In the genomic region with DNA sequence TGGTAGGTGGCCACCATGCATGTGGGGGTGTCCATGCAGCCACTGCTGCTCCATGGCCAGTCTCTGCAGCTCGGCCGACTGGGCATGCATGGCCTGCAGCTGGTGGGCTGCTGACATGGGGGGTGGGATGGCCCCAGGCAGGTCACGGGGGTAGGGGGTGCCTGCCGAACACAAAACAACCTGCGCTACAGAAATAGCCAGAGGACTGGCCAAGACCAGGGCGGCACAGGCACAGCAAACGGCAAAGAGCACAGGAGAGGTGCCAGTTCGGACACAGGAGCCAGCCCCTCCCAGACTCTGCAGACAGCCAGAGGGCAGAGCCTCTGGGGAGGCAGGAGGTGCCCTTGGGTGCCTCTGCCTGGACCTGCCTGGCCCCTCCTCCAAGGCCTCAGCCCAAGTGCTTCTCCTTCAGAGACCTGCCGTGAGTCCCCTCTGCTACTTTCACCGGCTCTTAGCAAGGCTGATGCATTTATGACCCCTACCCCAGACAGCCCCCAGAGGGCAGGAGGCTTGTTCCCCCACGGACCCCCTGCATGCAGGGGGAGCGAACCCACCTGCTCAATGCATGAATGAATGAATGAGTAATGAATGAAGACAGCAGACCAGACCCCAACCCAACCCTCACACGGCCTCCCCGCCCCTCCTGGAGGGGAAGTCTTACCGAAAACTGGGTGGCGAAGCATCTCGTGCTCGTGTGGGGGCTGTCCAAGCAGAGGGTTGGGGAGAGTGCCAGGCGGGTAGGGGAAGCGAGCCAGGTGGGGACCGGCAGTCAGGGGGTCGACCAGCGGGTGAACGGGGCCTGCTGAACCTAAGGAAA, we compare ENCODE assay signal across 30 cellular contexts. TPM values are rescaled to one million over a fixed set of nuclear protein-coding genes. Genes with fewer than 3 reads are reported as not detected.
DNase-seq lines count a peak whose midpoint lies in the region; ATAC-seq and TF ChIP-seq lines count a peak whose summit lies in the region.
"Had no signal": no experiment of that assay in that cellular context is flagged by ENCODE, and none has a peak within 500 bp of the region (broad histone marks: within the 10 kb centered on the region; RNA-seq: fewer than 3 reads in every experiment).

No MANE protein-coding gene starts in this region.

- peak overlapping the region; percentile 50 for H3K27ac Mint-ChIP-seq in activated naive CD8-positive, alpha-beta T cell treated with anti-CD3 and anti-CD28 coated beads for 36 hours
- H3K27ac Mint-ChIP-seq in activated naive CD8-positive, alpha-beta T cell treated with anti-CD3 and anti-CD28 coated beads, Interleukin-2, amount 50 U/mL, for 24 hours, result no peak overlapping the region
- H3K27ac Mint-ChIP-seq: B cell had no signal

- H3K27me3 Mint-ChIP-seq in activated naive CD8-positive, alpha-beta T cell treated with anti-CD3 and anti-CD28 coated beads for 36 hours, result no peaks in the 10 kb centered on the region
- H3K27me3 Mint-ChIP-seq in activated naive CD8-positive, alpha-beta T cell treated with anti-CD3 and anti-CD28 coated beads, Interleukin-2, amount 50 U/mL, for 24 hours, result no peaks in the 10 kb centered on the region
- H3K27me3 Mint-ChIP-seq: B cell, T-cell had no signal

- in situ Hi-C loops in GM13976 (cut with MboI; ENCODE audit: low sequenced_read_pairs, unreplicated experiment), result no loop called here

- no peak overlapping the region for H2AK5ac ChIP-seq in neuronal stem cell (ENCODE audit: low read depth, low read length)

- H3K14ac ChIP-seq in neuronal stem cell (ENCODE audit: low read length), result no peak overlapping the region

- H3K4me2 ChIP-seq in neuronal stem cell (ENCODE audit: insufficient read depth, low read length, poor library complexity, severe bottlenecking), result no peak overlapping the region

- H3K4ac ChIP-seq in neuronal stem cell (ENCODE audit: low read length), result no peak overlapping the region

- 77 to 78% methylated on average over 24 of the region's 24 CpGs for WGBS in heart right ventricle, 2 donors
- no CpG with 5 or more reads among the region's 24 CpGs for WGBS in neuronal stem cell (ENCODE audit: extremely low coverage in 2 of 2, insufficient read length in 2 of 2, insufficient replicate concordance in 1 of 2), 2 donors
- WGBS in thyroid gland, 2 donors, result 89 to 91% methylated on average over 17 to 19 of the region's 24 CpGs

- H3K9me3 Mint-ChIP-seq in activated naive CD8-positive, alpha-beta T cell treated with anti-CD3 and anti-CD28 coated beads for 36 hours, result no peaks in the 10 kb centered on the region
- no peaks in the 10 kb centered on the region for H3K9me3 Mint-ChIP-seq in activated naive CD8-positive, alpha-beta T cell treated with anti-CD3 and anti-CD28 coated beads, Interleukin-2, amount 50 U/mL, for 24 hours
- H3K9me3 Mint-ChIP-seq: T-cell had no signal

- no peak for ATAC-seq in activated naive CD8-positive, alpha-beta T cell treated with anti-CD3 and anti-CD28 coated beads, Interleukin-2, amount 50 U/mL, for 24 hours
- ATAC-seq in heart right ventricle (peak; percentile 27 to 78 (median 48)), GM21360 (IDR thresholded peaks at IDR 0.05; ENCODE audit: unreplicated experiment) (no peak)
- ATAC-seq: lower lobe of right lung; stimulated activated naive CD8-positive, alpha-beta T cell treated with anti-CD3 and anti-CD28 coated beads, Interleukin-15, Interleukin-2, amounts not matched to agents 100 U/mL and 50 U/mL, for 24 hours; T-cell; upper lobe of right lung had no signal

- peak overlapping the region; percentile 31 for H3K23ac ChIP-seq in neuronal stem cell (ENCODE audit: low read depth, low read length, poor library complexity)

- H3K4me3 Mint-ChIP-seq in activated naive CD8-positive, alpha-beta T cell treated with anti-CD3 and anti-CD28 coated beads for 36 hours, result no peak overlapping the region
- no peak overlapping the region for H3K4me3 Mint-ChIP-seq in activated naive CD8-positive, alpha-beta T cell treated with anti-CD3 and anti-CD28 coated beads, Interleukin-2, amount 50 U/mL, for 24 hours
- H3K4me3 Mint-ChIP-seq: B cell, T-cell had no signal

- no peak for DNase-seq in activated naive CD8-positive, alpha-beta T cell treated with anti-CD3 and anti-CD28 coated beads for 36 hours
- no peak for DNase-seq in activated naive CD8-positive, alpha-beta T cell treated with anti-CD3 and anti-CD28 coated beads, Interleukin-2, amount 50 U/mL, for 24 hours
- DNase-seq in heart right ventricle (peak in 1 of 2 donors; percentile 61), neuronal stem cell (ENCODE audit: low spot score) (no peak), GM13976 (ENCODE audit: low spot score) (no peak), thyroid gland (no peak), T-helper 2 cell (no peak)
- DNase-seq: activated CD4-positive, alpha-beta T cell treated with anti-CD3 and anti-CD28 coated beads, Interleukin-2, amount 50 U/mL, for 4 hours; activated gamma-delta T cell treated with Interleukin-2 at 50 U/mL for 16 hours; anterior cingulate cortex; cerebellar nuclear complex; COR-L47; effector memory CD4-positive, alpha-beta T cell; H7; head of caudate nucleus; Kasumi-1; lower lobe of right lung; NCI-H1048; NCI-H1930; NCI-H2227 treated with DMSO at 0.1 percent for 48 hours; NCI-H774; OCI-M1; stimulated activated CD4-positive, alpha-beta T cell treated with anti-CD3 and anti-CD28 coated beads, Interleukin-2, amount 100 ng/mL, for 24 hours; stimulated activated naive CD8-positive, alpha-beta T cell treated with anti-CD3 and anti-CD28 coated beads, Interleukin-15, Interleukin-2, amounts not matched to agents 100 U/mL and 50 U/mL, for 24 hours; T-cell; upper lobe of right lung had no signal

- H3K4me3 ChIP-seq in heart right ventricle (no peak overlapping the region), neuronal stem cell (ENCODE audit: low read length in 2 of 2) (no peak overlapping the region), thyroid gland (replicated peaks in 1 of 3) (no peak overlapping the region)
- H3K4me3 ChIP-seq: lower lobe of right lung, ovary, upper lobe of right lung had no signal

- H2BK120ac ChIP-seq in neuronal stem cell (ENCODE audit: low read depth, low read length), result no peak overlapping the region

- peak overlapping the region; percentile 41 for H2BK12ac ChIP-seq in neuronal stem cell (ENCODE audit: low read length)

- TF ChIP-seq CTCF in heart right ventricle (IDR thresholded peaks at IDR 0.05), result peak in 1 of 9 donors; percentile 6
- no peak for TF ChIP-seq CTCF in GM13976 (IDR thresholded peaks at IDR 0.05; ENCODE audit: borderline replicate concordance, control extremely low read depth, extremely low read depth, insufficient read depth, missing control alignments)
- no peak for TF ChIP-seq CTCF in thyroid gland (IDR thresholded peaks at IDR 0.05)

- H3K36me3 Mint-ChIP-seq in activated naive CD8-positive, alpha-beta T cell treated with anti-CD3 and anti-CD28 coated beads for 36 hours, result peaks cover 10% of the 10 kb centered on the region
- H3K36me3 Mint-ChIP-seq in activated naive CD8-positive, alpha-beta T cell treated with anti-CD3 and anti-CD28 coated beads, Interleukin-2, amount 50 U/mL, for 24 hours (ENCODE audit: low read depth), result peaks cover 17% of the 10 kb centered on the region

- H3K4me1 ChIP-seq in heart right ventricle, result peaks cover 22 to 74% (median 57%) of the 10 kb centered on the region in 9 donors
- H3K4me1 ChIP-seq in neuronal stem cell (ENCODE audit: control insufficient read depth in 2 of 2, insufficient read depth in 1 of 2, low read depth in 1 of 2, low read length in 2 of 2), result peaks cover 0 to 2% of the 10 kb centered on the region in 2 donors
- H3K4me1 ChIP-seq in thyroid gland, result peaks cover 0 to 21% of the 10 kb centered on the region in 2 donors

- no peak for TF ChIP-seq POLR2A in thyroid gland (IDR thresholded peaks at IDR 0.05)

- no peaks in the 10 kb centered on the region for H3K4me1 Mint-ChIP-seq in activated naive CD8-positive, alpha-beta T cell treated with anti-CD3 and anti-CD28 coated beads for 36 hours
- H3K4me1 Mint-ChIP-seq in activated naive CD8-positive, alpha-beta T cell treated with anti-CD3 and anti-CD28 coated beads, Interleukin-2, amount 50 U/mL, for 24 hours, result no peaks in the 10 kb centered on the region
- H3K4me1 Mint-ChIP-seq: B cell, T-cell had no signal

- intact Hi-C loops in heart right ventricle (cut with DNase I), result loop anchor here in 3 of 10 donors (10.0 kb wide), 3 partner anchors 59 to 349 kb away; no protein-coding TSS in a partner anchor
- intact Hi-C loops in thyroid gland (cut with DNase I), result no loop called here

- H2AFZ ChIP-seq in neuronal stem cell (ENCODE audit: low read length), result no peak overlapping the region

- H3K27me3 ChIP-seq in heart right ventricle, result no peaks in the 10 kb centered on the region
- no peaks in the 10 kb centered on the region for H3K27me3 ChIP-seq in neuronal stem cell (ENCODE audit: control insufficient read depth in 3 of 3, insufficient read depth in 3 of 3, low read depth in 1 of 3, low read length in 3 of 3)
- H3K27me3 ChIP-seq in thyroid gland, result no peaks in the 10 kb centered on the region
- H3K27me3 ChIP-seq: ovary, upper lobe of right lung had no signal

- H3K9ac ChIP-seq in neuronal stem cell (ENCODE audit: low read depth, low read length, poor library complexity), result no peak overlapping the region

- H3K36me3 ChIP-seq in heart right ventricle (peaks cover 0 to 84% (median 58%) of the 10 kb centered on the region in 9 donors), neuronal stem cell (replicated peaks in 1 of 2; ENCODE audit: control insufficient read depth in 2 of 2, insufficient read depth in 2 of 2, low read length in 2 of 2) (peaks cover 58 to 80% of the 10 kb centered on the region in 2 donors), thyroid gland (peaks cover 70% of the 10 kb centered on the region in 2 donors)
- H3K36me3 ChIP-seq: ovary had no signal

- H3K27ac ChIP-seq in heart right ventricle (peak overlapping the region in 8 of 10 donors; percentile 23 to 93 (median 60)), neuronal stem cell (replicated peaks; ENCODE audit: low read length) (no peak overlapping the region), thyroid gland (no peak overlapping the region)
- H3K27ac ChIP-seq: lower lobe of right lung, upper lobe of right lung had no signal

- peaks cover 28% of the 10 kb centered on the region for H3K79me1 ChIP-seq in neuronal stem cell (ENCODE audit: low read depth, low read length)

- H2BK5ac ChIP-seq in neuronal stem cell (ENCODE audit: low read length), result peak overlapping the region; percentile 39

- H3K9me3 ChIP-seq in heart right ventricle (no peaks in the 10 kb centered on the region), neuronal stem cell (replicated peaks in 1 of 2; ENCODE audit: control insufficient read depth in 2 of 2, insufficient read depth in 1 of 2, low read depth in 1 of 2, low read length in 2 of 2) (peaks cover 0 to 3% of the 10 kb centered on the region in 2 donors), thyroid gland (no peaks in the 10 kb centered on the region)
- H3K9me3 ChIP-seq: lower lobe of right lung, ovary, upper lobe of right lung had no signal

- H2BK15ac ChIP-seq in neuronal stem cell (ENCODE audit: low read length), result no peak overlapping the region

- H3K18ac ChIP-seq in neuronal stem cell (ENCODE audit: low read length), result peak overlapping the region; percentile 28

- H4K91ac ChIP-seq in neuronal stem cell (ENCODE audit: low read depth, low read length, poor library complexity), result no peak overlapping the region

- peak overlapping the region; percentile 17 for H4K8ac ChIP-seq in neuronal stem cell (ENCODE audit: low read depth, low read length)

RNA-seq across cellular contexts. Expression of gene SLC45A1, which starts 37.7 kb away (rescaled TPM):
- under 1 TPM; 0.12 to 0.28 TPM for total RNA-seq in activated naive CD8-positive, alpha-beta T cell treated with anti-CD3 and anti-CD28 coated beads for 36 hours
- total RNA-seq in heart right ventricle (1 to 10 TPM in 7 of 10 donors, under 1 TPM in 3; 0.53 to 2.7 (median 1.5) TPM), thyroid gland (1 to 10 TPM; 1.6 to 4.8 (median 3.0) TPM)
- polyA plus RNA-seq in heart right ventricle, result 1 to 10 TPM; 3.2 to 4.1 TPM
- 1.7 TPM for polyA plus RNA-seq in neuronal stem cell (2013, experiment 1 of 2)
- polyA plus RNA-seq in neuronal stem cell (2013, experiment 2 of 2), result 1.7 TPM
- total RNA-seq: HT-29 had no signal

Comparison
In these comparisons a context has a peak if more than half of its experiments do, and no peak if none do; other contexts are left out.
1. ATAC-seq: peak in heart right ventricle (8 of 8); none in activated naive CD8-positive, alpha-beta T cell treated with anti-CD3 and anti-CD28 coated beads, Interleukin-2, amount 50 U/mL, for 24 hours (single experiment) and GM21360 (single experiment).
2. H3K27ac ChIP-seq: peak in heart right ventricle (8 of 10); none in neuronal stem cell (single experiment) and thyroid gland (0 of 3).